In genomic region chr3:52670621-52671521, GRCh38 we compare ENCODE assay signal across 8 cellular contexts. TPM values are rescaled to one million over a fixed set of nuclear protein-coding genes. Genes with fewer than 3 reads are reported as not detected.
A peak's percentile ranks its signal among the peaks of the same experiment; 100 is the strongest.
DNase-seq lines count a peak whose midpoint lies in the region; ATAC-seq lines count a peak whose summit lies in the region.

No MANE protein-coding gene starts in this region.

- peak; percentile 91 for DNase-seq in COLO829 (ENCODE audit: low spot score)
- peak; percentile 100 for DNase-seq in HT1080 (ENCODE audit: low read depth)
- peak; percentile 21 for DNase-seq in activated CD8-positive, alpha-beta memory T cell treated with anti-CD3 and anti-CD28 coated beads, Interleukin-2, amount 50 U/mL, for 24 hours (ENCODE audit: extremely low read depth)
- peak; percentile 98 for DNase-seq in glomerular visceral epithelial cell (ENCODE audit: extremely low spot score)
- peak; percentile 14 to 30 for DNase-seq in stimulated activated CD4-positive, alpha-beta T cell treated with anti-CD3 and anti-CD28 coated beads, Interleukin-2, amount 100 ng/mL, for 48 hours
- no peak for DNase-seq in activated CD4-positive, CD25-positive, alpha-beta regulatory T cell treated with anti-CD3 and anti-CD28 coated beads, Interleukin-2, amount 50 U/mL, for 72 hours
- DNase-seq in COLO668 (lab: John Stamatoyannopoulos, UW; ENCODE audit: unreplicated experiment): no peak

- peak; percentile 83 for ATAC-seq in GM21447 (IDR thresholded peaks at IDR 0.05; ENCODE audit: unreplicated experiment)

RNA-seq across cellular contexts. Expression of gene PBRM1, which starts 14.8 kb away (rescaled TPM):
- 33.9 and 40.8 TPM in 2 replicates for total RNA-seq in HT1080 (2014; rRNA removed; shearing (Covaris generic))
- 17.3 and 23.0 TPM in 2 replicates for polyA plus RNA-seq in HT1080 (2015; cell fraction: cytosol; rRNA removed)
- 45.3 and 47.3 TPM in 2 replicates for polyA plus RNA-seq in HT1080 (2015; cell fraction: nucleus; rRNA removed)

RNA-seq across cellular contexts. Expression of gene GNL3, which starts 15.0 kb away (rescaled TPM):
- total RNA-seq in HT1080 (2014; rRNA removed; shearing (Covaris generic)): 138 and 161 TPM in 2 replicates
- polyA plus RNA-seq in HT1080 (2015; cell fraction: cytosol; rRNA removed): 119 and 124 TPM in 2 replicates
- polyA plus RNA-seq in HT1080 (2015; cell fraction: nucleus; rRNA removed): 233 and 237 TPM in 2 replicates

RNA-seq across cellular contexts. Expression of gene GLT8D1, which starts 34.7 kb away (rescaled TPM):
- total RNA-seq in HT1080 (2014; rRNA removed; shearing (Covaris generic)): 55.2 and 62.3 TPM in 2 replicates
- 72.2 and 75.1 TPM in 2 replicates for polyA plus RNA-seq in HT1080 (2015; cell fraction: cytosol; rRNA removed)
- 115 and 129 TPM in 2 replicates for polyA plus RNA-seq in HT1080 (2015; cell fraction: nucleus; rRNA removed)

RNA-seq across cellular contexts. Expression of gene SPCS1, which starts 35.0 kb away (rescaled TPM):
- total RNA-seq in HT1080 (2014; rRNA removed; shearing (Covaris generic)): 142 and 208 TPM in 2 replicates
- polyA plus RNA-seq in HT1080 (2015; cell fraction: cytosol; rRNA removed): 303 and 415 TPM in 2 replicates
- polyA plus RNA-seq in HT1080 (2015; cell fraction: nucleus; rRNA removed): 147 and 166 TPM in 2 replicates

Comparison
In these comparisons a context has a peak if more than half of its experiments do, and no peak if none do; other contexts are left out.
1. DNase-seq: peak in COLO829 (single experiment), HT1080 (single experiment), activated CD8-positive, alpha-beta memory T cell treated with anti-CD3 and anti-CD28 coated beads, Interleukin-2, amount 50 U/mL, for 24 hours (single experiment), glomerular visceral epithelial cell (single experiment) and stimulated activated CD4-positive, alpha-beta T cell treated with anti-CD3 and anti-CD28 coated beads, Interleukin-2, amount 100 ng/mL, for 48 hours (2 of 2); none in activated CD4-positive, CD25-positive, alpha-beta regulatory T cell treated with anti-CD3 and anti-CD28 coated beads, Interleukin-2, amount 50 U/mL, for 72 hours (single experiment) and COLO668 (single experiment).